Comparison of ENCODE assay signal across 8 cellular contexts in the genomic region with DNA sequence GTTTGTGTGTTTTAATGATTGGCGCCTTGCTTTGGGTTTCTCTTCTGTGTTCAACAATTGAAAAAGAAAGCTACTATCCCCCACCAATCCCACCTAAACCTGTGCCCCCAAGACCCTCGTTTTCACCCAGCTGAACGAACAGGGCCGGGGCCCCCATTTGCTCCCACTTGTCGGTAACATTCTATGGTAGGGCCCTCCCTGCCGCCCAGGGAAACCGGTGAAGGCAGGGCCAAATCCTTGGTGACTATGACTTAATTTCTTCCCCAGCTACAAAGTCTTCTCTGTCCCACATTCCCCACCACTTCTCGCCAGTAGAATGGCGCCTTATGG. TPM values are rescaled to one million over a fixed set of nuclear protein-coding genes. Genes with fewer than 3 reads are reported as not detected.
A peak's percentile ranks its signal among the peaks of the same experiment; 100 is the strongest.
DNase-seq lines count a peak whose midpoint lies in the region; ATAC-seq and TF ChIP-seq lines count a peak whose summit lies in the region.

No MANE protein-coding gene starts in this region.

- TF ChIP-seq CTCF in VCaP (conservative IDR thresholded peaks at IDR 0.05), result no peak
- no peak for TF ChIP-seq CTCF in foreskin keratinocyte (conservative IDR thresholded peaks at IDR 0.05)

- ATAC-seq in foreskin keratinocyte, result no peak
- no peak for ATAC-seq in HG03460 (IDR thresholded peaks at IDR 0.05; ENCODE audit: unreplicated experiment)

- H3K4me1 ChIP-seq in foreskin keratinocyte, result no peaks in the 10 kb centered on the region
- peaks cover 17% of the 10 kb centered on the region for H3K4me1 ChIP-seq in skeletal muscle satellite cell (ENCODE audit: control insufficient read depth, insufficient read depth, low read length)

- H3K4me2 ChIP-seq in skeletal muscle satellite cell (ENCODE audit: low read length), result peak overlapping the region; percentile 96

- H3K9ac ChIP-seq in skeletal muscle satellite cell (ENCODE audit: low read depth, low read length), result peak overlapping the region; percentile 95

- H3K27ac ChIP-seq in VCaP (peak overlapping the region; percentile 94), foreskin keratinocyte (peak overlapping the region; percentile 84)

- peaks cover 28% of the 10 kb centered on the region for H3K36me3 ChIP-seq in H7 (replicated peaks; ENCODE audit: control insufficient read depth, insufficient read depth, low read length)
- peaks cover 40% of the 10 kb centered on the region for H3K36me3 ChIP-seq in skeletal muscle satellite cell (ENCODE audit: insufficient read depth, low read length)

- H3K27me3 ChIP-seq in H7 (ENCODE audit: control insufficient read depth, insufficient read depth, low read length) (no peaks in the 10 kb centered on the region), foreskin keratinocyte (no peaks in the 10 kb centered on the region), skeletal muscle satellite cell (ENCODE audit: control insufficient read depth, insufficient read depth, low read length) (no peaks in the 10 kb centered on the region)

- no peaks in the 10 kb centered on the region for H3K9me3 ChIP-seq in skeletal muscle satellite cell (replicated peaks; ENCODE audit: low read length)

- H3K4me3 ChIP-seq in H7 (ENCODE audit: insufficient read depth, low read depth, low read length) (peak overlapping the region; percentile 55), skeletal muscle satellite cell (ENCODE audit: low read length) (peak overlapping the region; percentile 95)

- DNase-seq in H7 (no peak), foreskin keratinocyte (no peak), NCI-H2029 treated with DMSO at 0.1 percent for 48 hours (lab: John Stamatoyannopoulos, UW) (no peak), NCI-H446 (lab: John Stamatoyannopoulos, UW) (no peak), epidermal melanocyte (ENCODE audit: insufficient read length, low spot score) (no peak)

RNA-seq across cellular contexts. Expression of a gene that starts 0.6 kb away (rescaled TPM):
- total RNA-seq in H7 (2014; rRNA removed; shearing (Covaris generic)), result 60.5 and 73.5 TPM in 2 replicates
- total RNA-seq in foreskin keratinocyte, result 86.0 and 94.9 TPM in 2 replicates
- 73.5 and 80.9 TPM in 2 replicates for polyA plus RNA-seq in foreskin keratinocyte
- 36.2 and 37.4 TPM in 2 replicates for total RNA-seq in skeletal muscle satellite cell (2012; rRNA removed)

RNA-seq across cellular contexts. Expression of a gene that starts 19.2 kb away (rescaled TPM):
- total RNA-seq in H7 (2014; rRNA removed; shearing (Covaris generic)), result 8.8 and 9.0 TPM in 2 replicates
- 7.2 and 7.7 TPM in 2 replicates for total RNA-seq in foreskin keratinocyte
- 3.2 and 3.5 TPM in 2 replicates for polyA plus RNA-seq in foreskin keratinocyte
- 0.51 and 0.87 TPM in 2 replicates for total RNA-seq in skeletal muscle satellite cell (2012; rRNA removed)

RNA-seq across cellular contexts. Expression of a gene that starts 29.6 kb away (rescaled TPM):
- 37.2 and 46.4 TPM in 2 replicates for total RNA-seq in H7 (2014; rRNA removed; shearing (Covaris generic))
- 32.7 and 44.7 TPM in 2 replicates for total RNA-seq in foreskin keratinocyte
- polyA plus RNA-seq in foreskin keratinocyte, result 30.8 and 41.6 TPM in 2 replicates
- total RNA-seq in skeletal muscle satellite cell (2012; rRNA removed), result 10.4 and 12.9 TPM in 2 replicates

RNA-seq across cellular contexts. Expression of a gene that starts 39.9 kb away (rescaled TPM):
- total RNA-seq in H7 (2014; rRNA removed; shearing (Covaris generic)), result 108 and 111 TPM in 2 replicates
- 59.5 and 63.9 TPM in 2 replicates for total RNA-seq in foreskin keratinocyte
- polyA plus RNA-seq in foreskin keratinocyte, result 41.7 and 43.3 TPM in 2 replicates
- total RNA-seq in skeletal muscle satellite cell (2012; rRNA removed), result 142 and 170 TPM in 2 replicates

RNA-seq across cellular contexts. Expression of a gene that starts 40.1 kb away (rescaled TPM):
- total RNA-seq in H7 (2014; rRNA removed; shearing (Covaris generic)), result 13.4 and 13.8 TPM in 2 replicates
- 24.7 and 26.1 TPM in 2 replicates for total RNA-seq in foreskin keratinocyte
- polyA plus RNA-seq in foreskin keratinocyte, result 17.3 and 19.7 TPM in 2 replicates
- 17.2 and 24.7 TPM in 2 replicates for total RNA-seq in skeletal muscle satellite cell (2012; rRNA removed)
